11 cellular contexts compared by ENCODE assay signal in genomic region chr15:31230630-31231485, GRCh38.
DNase-seq lines count a peak whose midpoint lies in the region; ATAC-seq and FAIRE-seq lines count a peak whose summit lies in the region.
"Had no signal": no experiment of that assay in that cellular context is flagged by ENCODE, and none has a peak within 500 bp of the region (broad histone marks: within the 10 kb centered on the region; RNA-seq: fewer than 3 reads in every experiment).

No MANE protein-coding gene starts in this region.

- FAIRE-seq in urothelium cell line (lab: Jason Lieb, UNC), result no peak
- FAIRE-seq: A204.1 had no signal

- H3K36me3 Mint-ChIP-seq in stimulated activated effector memory CD8-positive, alpha-beta T cell treated with anti-CD3 and anti-CD28 coated beads, Interleukin-12 subunit alpha, Interleukin-12 subunit beta, amount 100 ng/mL, for 72 hours, result peaks cover 6% of the 10 kb centered on the region

- H3K9me3 Mint-ChIP-seq in stimulated activated effector memory CD8-positive, alpha-beta T cell treated with anti-CD3 and anti-CD28 coated beads, Interleukin-12 subunit alpha, Interleukin-12 subunit beta, amount 100 ng/mL, for 72 hours, result no peaks in the 10 kb centered on the region

- DNase-seq in NCI-H2227 (lab: John Stamatoyannopoulos, UW; ENCODE audit: unreplicated experiment), result peak; percentile 4
- no peak for DNase-seq in NCI-H2227 treated with DMSO at 0.1 percent for 48 hours (lab: John Stamatoyannopoulos, UW)
- DNase-seq in stimulated activated effector memory CD8-positive, alpha-beta T cell treated with anti-CD3 and anti-CD28 coated beads, Interleukin-12 subunit alpha, Interleukin-12 subunit beta, amount 100 ng/mL, for 72 hours (ENCODE audit: low spot score in 2 of 2), result no peak
- no peak for DNase-seq in HT-29 (ENCODE audit: low spot score)
- DNase-seq in urothelium cell line (ENCODE audit: low spot score), result no peak
- no peak for DNase-seq in DMS153 (lab: John Stamatoyannopoulos, UW)
- DNase-seq: activated T-cell treated with anti-CD3 and anti-CD28 coated beads for 4 hours had no signal

- peak overlapping the region; percentile 58 for H3K27ac Mint-ChIP-seq in stimulated activated effector memory CD8-positive, alpha-beta T cell treated with anti-CD3 and anti-CD28 coated beads, Interleukin-12 subunit alpha, Interleukin-12 subunit beta, amount 100 ng/mL, for 72 hours

- no peaks in the 10 kb centered on the region for H3K4me1 Mint-ChIP-seq in stimulated activated effector memory CD8-positive, alpha-beta T cell treated with anti-CD3 and anti-CD28 coated beads, Interleukin-12 subunit alpha, Interleukin-12 subunit beta, amount 100 ng/mL, for 72 hours

- H3K4me3 Mint-ChIP-seq in stimulated activated effector memory CD8-positive, alpha-beta T cell treated with anti-CD3 and anti-CD28 coated beads, Interleukin-12 subunit alpha, Interleukin-12 subunit beta, amount 100 ng/mL, for 72 hours, result no peak overlapping the region

- ATAC-seq in GM21825 (IDR thresholded peaks at IDR 0.05; ENCODE audit: unreplicated experiment) (peak; percentile 84), HG03558 (IDR thresholded peaks at IDR 0.05; ENCODE audit: extremely low read depth, unreplicated experiment) (peak; percentile 77)
- ATAC-seq in stimulated activated effector memory CD8-positive, alpha-beta T cell treated with anti-CD3 and anti-CD28 coated beads, Interleukin-12 subunit alpha, Interleukin-12 subunit beta, amount 100 ng/mL, for 72 hours, result peak; percentile 64
- ATAC-seq: HCT116 had no signal
